11 cellular contexts compared by ENCODE assay signal in the genomic region with DNA sequence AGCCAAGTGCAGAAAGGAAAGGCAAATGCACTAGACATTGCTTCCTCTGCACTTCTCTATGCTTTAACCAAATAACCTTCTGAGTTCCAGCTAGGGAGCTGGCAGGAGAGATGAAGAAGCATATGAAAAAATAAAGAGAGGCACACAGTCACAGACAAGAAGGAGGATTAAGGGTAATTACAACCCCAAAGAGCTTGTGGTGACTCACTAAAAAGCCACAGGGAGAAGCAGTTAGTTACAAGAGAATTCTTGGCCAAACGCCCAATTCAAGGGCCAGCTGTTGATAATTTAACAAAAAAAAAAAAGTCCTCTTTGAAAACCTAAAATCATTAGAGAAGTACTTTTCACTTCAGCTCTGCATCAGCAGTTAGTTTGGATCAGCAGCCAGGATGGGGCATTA.
A peak's percentile ranks its signal among the peaks of the same experiment; 100 is the strongest.
DNase-seq lines count a peak whose midpoint lies in the region; ATAC-seq, FAIRE-seq and TF ChIP-seq lines count a peak whose summit lies in the region.
"Had no signal": no experiment of that assay in that cellular context is flagged by ENCODE, and none has a peak within 500 bp of the region (broad histone marks: within the 10 kb centered on the region; RNA-seq: fewer than 3 reads in every experiment).

No MANE protein-coding gene starts in this region.

- H3K27me3 ChIP-seq in bronchial epithelial cell (ENCODE audit: control insufficient read depth, insufficient read depth, low read length) = no peaks in the 10 kb centered on the region
- H3K27me3 ChIP-seq: ascending aorta had no signal

- intact Hi-C loops in Right ventricle myocardium inferior (cut with DNase I) = no loop called here

- no peak for TF ChIP-seq CTCF in HFF-Myc (IDR thresholded peaks at IDR 0.05; ENCODE audit: low read depth, low read length, missing control alignments)
- TF ChIP-seq CTCF in bronchial epithelial cell (IDR thresholded peaks at IDR 0.05; ENCODE audit: insufficient read depth, low read length, severe bottlenecking) = no peak
- no peak for TF ChIP-seq CTCF in retinal pigment epithelial cell (conservative IDR thresholded peaks at IDR 0.05; ENCODE audit: low read depth, low read length)

- ATAC-seq in Right ventricle myocardium inferior = no peak
- no peak for ATAC-seq in HG02642 (IDR thresholded peaks at IDR 0.05; ENCODE audit: poor library complexity, unreplicated experiment)
- ATAC-seq: activated CD8-positive, alpha-beta T cell treated with anti-CD3 and anti-CD28 coated beads for 36 hours; Panc1 had no signal

- no peak for FAIRE-seq in bronchial epithelial cell (lab: Jason Lieb, UNC)

- no peaks in the 10 kb centered on the region for H3K36me3 ChIP-seq in bronchial epithelial cell (ENCODE audit: control insufficient read depth, insufficient read depth, low read length)
- H3K36me3 ChIP-seq: ascending aorta had no signal

- no peak overlapping the region for H3K4me3 ChIP-seq in HFF-Myc (replicated peaks; ENCODE audit: low read depth, low read length)
- H3K4me3 ChIP-seq in bronchial epithelial cell (ENCODE audit: low read depth, low read length) = no peak overlapping the region
- H3K4me3 ChIP-seq in retinal pigment epithelial cell (ENCODE audit: low read length) = no peak overlapping the region
- H3K4me3 ChIP-seq: ascending aorta had no signal

- peak; percentile 37 for DNase-seq in HFF-Myc (ENCODE audit: extremely low read depth, low read depth)
- DNase-seq in NCI-H226 = peak; percentile 8
- DNase-seq in bronchial epithelial cell (ENCODE audit: low read depth) = peak; percentile 65
- peak; percentile 89 for DNase-seq in retinal pigment epithelial cell (ENCODE audit: low read depth)
- DNase-seq in putamen (ENCODE audit: low spot score) = no peak
- no peak for DNase-seq in Right ventricle myocardium inferior (ENCODE audit: missing footprints)
- DNase-seq: activated CD8-positive, alpha-beta T cell treated with anti-CD3 and anti-CD28 coated beads for 36 hours; occipital lobe had no signal

Comparison
In these comparisons a context has a peak if more than half of its experiments do, and no peak if none do; other contexts are left out.
1. DNase-seq: peak in HFF-Myc (single experiment), NCI-H226 (single experiment), bronchial epithelial cell (single experiment) and retinal pigment epithelial cell (single experiment); none in putamen (single experiment) and Right ventricle myocardium inferior (single experiment).